1 cellular context compared by ENCODE assay signal in genomic region chr19:55655648-55656040, GRCh38.
TF ChIP-seq lines count a peak whose summit lies in the region.

No MANE protein-coding gene starts in this region.

TF ChIP-seq in liver, 16 proteins besides CTCF, POLR2A, EP300 and RAD21 (continued from another document):
- no peak for TF ChIP-seq ZBTB33 (IDR thresholded peaks at IDR 0.05)
- no peak for TF ChIP-seq FOXA2 (IDR thresholded peaks at IDR 0.05)
